In genomic region chr4:78152795-78153194, GRCh38 we compare ENCODE assay signal across 6 cellular contexts.
"Had no signal": no experiment of that assay in that cellular context is flagged by ENCODE, and none has a peak within 500 bp of the region (broad histone marks: within the 10 kb centered on the region; RNA-seq: fewer than 3 reads in every experiment).

No MANE protein-coding gene starts in this region.

- H3K4me2 ChIP-seq: GM23338 had no signal

- ATAC-seq: GM23338, HepG2 had no signal

- DNase-seq: H9, HCEC 1CT, KBM-7 had no signal

- H3K27ac ChIP-seq: HL-60 had no signal

- H3K4me3 ChIP-seq: GM23338 had no signal

- H2AFZ ChIP-seq: GM23338 had no signal
